In the genomic region with DNA sequence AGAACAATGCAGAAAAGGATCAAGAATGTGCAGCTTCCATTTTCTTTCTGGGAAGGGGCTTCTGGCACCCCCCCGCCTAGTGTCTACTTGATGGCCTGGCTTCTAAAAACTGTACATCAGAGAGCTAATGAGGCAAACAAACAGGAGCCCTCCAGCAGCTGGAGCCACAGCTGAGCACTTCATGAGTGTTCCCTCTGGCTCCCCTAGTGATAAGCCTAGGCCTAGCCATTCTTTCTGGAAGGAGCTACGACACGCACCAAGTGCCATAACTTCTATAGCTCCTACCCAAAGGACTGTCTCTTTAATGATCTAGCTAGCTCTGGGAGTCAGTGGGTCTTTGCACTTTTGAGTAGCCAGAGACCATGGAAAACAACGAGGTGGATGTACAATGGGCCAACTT, we compare ENCODE assay signal across 17 cellular contexts.
"Had no signal": no experiment of that assay in that cellular context is flagged by ENCODE, and none has a peak within 500 bp of the region (broad histone marks: within the 10 kb centered on the region; RNA-seq: fewer than 3 reads in every experiment).

No MANE protein-coding gene starts in this region.

- H3K4me3 ChIP-seq: mucosa of descending colon had no signal

- DNase-seq: activated CD4-positive, alpha-beta T cell treated with anti-CD3 and anti-CD28 coated beads, Interleukin-2, amount 50 U/mL, for 4 hours; activated CD4-positive, CD25-positive, alpha-beta regulatory T cell treated with anti-CD3 and anti-CD28 coated beads, Interleukin-2, amount 50 U/mL, for 72 hours; activated CD8-positive, alpha-beta memory T cell treated with anti-CD3 and anti-CD28 coated beads, Interleukin-2, amount 10 ng/mL, durations not matched to agents 7 days and 5 days; activated effector memory CD4-positive, alpha-beta T cell treated with anti-CD3 and anti-CD28 coated beads, Interleukin-2, amount 50 U/mL, for 16 hours; activated T-cell treated with anti-CD3 and anti-CD28 coated beads, Interleukin-2, amount 50 U/mL, for 24 hours; anterior cingulate cortex; dermis blood vessel endothelial cell; hypothalamus; left colon; mammary epithelial cell; mucosa of descending colon; natural killer cell; nucleus accumbens; right cardiac atrium; stimulated activated naive CD4-positive, alpha-beta T cell; trophoblast cell had no signal

- ATAC-seq: activated CD8-positive, alpha-beta memory T cell treated with anti-CD3 and anti-CD28 coated beads, Interleukin-2, amount 10 ng/mL, durations not matched to agents 7 days and 5 days; activated naive CD4-positive, alpha-beta T cell treated with anti-CD3 and anti-CD28 coated beads, Interleukin-2, amount 50 U/mL, for 72 hours; left colon; mucosa of descending colon; natural killer cell; right cardiac atrium had no signal
